In genomic region chr2:174662859-174663258, GRCh38 we compare ENCODE assay signal across 15 cellular contexts.
DNase-seq lines count a peak whose midpoint lies in the region; ATAC-seq and TF ChIP-seq lines count a peak whose summit lies in the region.
"Had no signal": no experiment of that assay in that cellular context is flagged by ENCODE, and none has a peak within 500 bp of the region (broad histone marks: within the 10 kb centered on the region; RNA-seq: fewer than 3 reads in every experiment).

No MANE protein-coding gene starts in this region.

- TF ChIP-seq CTCF in chondrocyte (IDR thresholded peaks at IDR 0.05) (no peak), tibial artery (IDR thresholded peaks at IDR 0.05) (no peak)

- no peaks in the 10 kb centered on the region for H3K9me3 ChIP-seq in tibial artery

- no peaks in the 10 kb centered on the region for H3K27me3 ChIP-seq in tibial artery

- peak overlapping the region; percentile 85 to 87 for H3K27ac ChIP-seq in tibial artery

- H3K4me1 Mint-ChIP-seq in chondrocyte (ENCODE audit: low read depth) (peaks cover 42% of the 10 kb centered on the region), naive B cell (peaks cover 25 to 42% (median 41%) of the 10 kb centered on the region in 3 donors)

- no peaks in the 10 kb centered on the region for H3K36me3 ChIP-seq in tibial artery

- H3K27ac Mint-ChIP-seq in chondrocyte (ENCODE audit: unreplicated experiment) (peak overlapping the region; percentile 85), naive B cell (peak overlapping the region in 4 of 6 donors; percentile 12 to 80 (median 19))
- H3K27ac Mint-ChIP-seq: activated T-helper 1 cell treated with anti-CD3 and anti-CD28 coated beads, Interleukin-12 subunit alpha, Interleukin-12 subunit beta, Interleukin-2, Interleukin-4 antibody, amounts not matched to agents 30 ng/mL and 10 ng/mL and 1 ng/mL, durations not matched to agents 14 hours and 24 hours and 36 hours; CD8-positive, alpha-beta T cell had no signal

- no peak overlapping the region for H3K4me3 ChIP-seq in tibial artery

- intact Hi-C loops in tibial artery (cut with DNase I; ENCODE audit: low total_unique reads): no loop called here

- H3K27me3 Mint-ChIP-seq in chondrocyte (ENCODE audit: low read depth) (no peaks in the 10 kb centered on the region), naive B cell (no peaks in the 10 kb centered on the region)

- ATAC-seq in naive B cell (ENCODE audit: low read depth in 2 of 2): peak; percentile 42 to 43
- ATAC-seq: CD8-positive, alpha-beta T cell; HepG2 had no signal

- H3K36me3 Mint-ChIP-seq in chondrocyte (ENCODE audit: low read depth) (peaks cover 3% of the 10 kb centered on the region), naive B cell (no peaks in the 10 kb centered on the region)

- H3K9me3 Mint-ChIP-seq in chondrocyte (ENCODE audit: low read depth): no peaks in the 10 kb centered on the region
- no peaks in the 10 kb centered on the region for H3K9me3 Mint-ChIP-seq in naive B cell
- H3K9me3 Mint-ChIP-seq: activated T-helper 1 cell treated with anti-CD3 and anti-CD28 coated beads, Interleukin-12 subunit alpha, Interleukin-12 subunit beta, Interleukin-2, Interleukin-4 antibody, amounts not matched to agents 30 ng/mL and 10 ng/mL and 1 ng/mL, durations not matched to agents 14 hours and 24 hours and 36 hours; CD8-positive, alpha-beta T cell had no signal

- H3K4me3 Mint-ChIP-seq in chondrocyte (ENCODE audit: unreplicated experiment) (no peak overlapping the region), naive B cell (peak overlapping the region in 7 of 8 donors; percentile 39 to 78 (median 57))
- H3K4me3 Mint-ChIP-seq: activated T-helper 1 cell treated with anti-CD3 and anti-CD28 coated beads, Interleukin-12 subunit alpha, Interleukin-12 subunit beta, Interleukin-2, Interleukin-4 antibody, amounts not matched to agents 30 ng/mL and 10 ng/mL and 1 ng/mL, durations not matched to agents 14 hours and 24 hours and 36 hours; CD8-positive, alpha-beta T cell had no signal

- DNase-seq in NOMO-1 treated with DMSO at 0.1 percent for 48 hours (lab: John Stamatoyannopoulos, UW; ENCODE audit: unreplicated experiment) (peak; percentile 28), NOMO-1 treated with dmso at 0.1 percent for 144 hours (lab: John Stamatoyannopoulos, UW; ENCODE audit: unreplicated experiment) (no peak), chondrocyte (ENCODE audit: low spot score) (no peak), naive B cell (no peak), tibial artery (no peak), T-helper 2 cell (no peak), NCI-H2107 treated with DMSO at 0.1 percent for 48 hours (lab: John Stamatoyannopoulos, UW; ENCODE audit: unreplicated experiment) (no peak), DMS 273 treated with DMSO at 0.1 percent for 48 hours (lab: John Stamatoyannopoulos, UW) (no peak)
- DNase-seq: 8988T; activated CD4-positive, alpha-beta T cell treated with anti-CD3 and anti-CD28 coated beads for 48 hours; CD8-positive, alpha-beta T cell; NCI-H1417; T-helper 1 cell had no signal

- H3K4me1 ChIP-seq in tibial artery: peaks cover 0 to 74% (median 48%) of the 10 kb centered on the region in 4 donors
